ENCODE assay signal across 8 cellular contexts in genomic region chr5:103119765-103120606, GRCh38. TPM values are rescaled to one million over a fixed set of nuclear protein-coding genes. Genes with fewer than 3 reads are reported as not detected.
A peak's percentile ranks its signal among the peaks of the same experiment; 100 is the strongest.
DNase-seq lines count a peak whose midpoint lies in the region; ATAC-seq and TF ChIP-seq lines count a peak whose summit lies in the region.

TSS of gene GIN1 (minus strand) at chr5:103120138. CDS start at chr5:103108707, 11,431 bp downstream.
TSS of gene PPIP5K2 (plus strand) at chr5:103120301. CDS start at chr5:103129590, 9,289 bp downstream.

- DNase-seq in GM04503 (ENCODE audit: low read depth) (peak; percentile 92), HFF-Myc (ENCODE audit: extremely low read depth, low read depth) (peak; percentile 98), NAMALWA (ENCODE audit: low spot score) (peak; percentile 99), SK-N-DZ (ENCODE audit: low spot score) (peak; percentile 99), superior temporal gyrus (ENCODE audit: extremely low spot score) (peak; percentile 99)
- peak; percentile 97 for DNase-seq in activated naive CD4-positive, alpha-beta T cell treated with anti-CD3 and anti-CD28 coated beads, Interleukin-2, amount 10 ng/mL, durations not matched to agents 7 days and 5 days

- 0% methylated on average over 12 to 20 of the region's 46 CpGs for WGBS in gastroesophageal sphincter (ENCODE audit: low coverage in 1 of 2), 2 donors

- CTCF ChIA-PET in activated naive CD4-positive, alpha-beta T cell treated with anti-CD3 and anti-CD28 coated beads, Interleukin-2, amount 10 ng/mL, durations not matched to agents 7 days and 5 days (lab: Charles Lee), result interaction anchor here (0.6 to 1.6 kb wide), 7 partner anchors 13 to 529 kb away, joined by 3 to 4 read pairs (median 3); no protein-coding TSS in a partner anchor

- H3K4me1 Mint-ChIP-seq in activated naive CD4-positive, alpha-beta T cell treated with anti-CD3 and anti-CD28 coated beads, Interleukin-2, amount 10 ng/mL, durations not matched to agents 7 days and 5 days, result peaks cover 39% of the 10 kb centered on the region

- peak within 1 kb of the TSS; percentile 89 to 95 (median 93) for H3K27ac ChIP-seq in gastroesophageal sphincter
- peak within 1 kb of the TSS; percentile 96 for H3K27ac ChIP-seq in neutrophil

- H3K36me3 Mint-ChIP-seq in activated naive CD4-positive, alpha-beta T cell treated with anti-CD3 and anti-CD28 coated beads, Interleukin-2, amount 10 ng/mL, durations not matched to agents 7 days and 5 days, result peaks cover 12% of the 10 kb centered on the region

- H3K4me3 Mint-ChIP-seq in activated naive CD4-positive, alpha-beta T cell treated with anti-CD3 and anti-CD28 coated beads, Interleukin-2, amount 10 ng/mL, durations not matched to agents 7 days and 5 days, result peak within 1 kb of the TSS; percentile 95

- ATAC-seq in gastroesophageal sphincter, result peak; percentile 98

- H3K27ac Mint-ChIP-seq in activated naive CD4-positive, alpha-beta T cell treated with anti-CD3 and anti-CD28 coated beads, Interleukin-2, amount 10 ng/mL, durations not matched to agents 7 days and 5 days, result peak within 1 kb of the TSS; percentile 99

- H3K27me3 ChIP-seq in gastroesophageal sphincter (no peaks in the 10 kb centered on the region), neutrophil (no peaks in the 10 kb centered on the region)

- no peaks in the 10 kb centered on the region for H3K9me3 ChIP-seq in gastroesophageal sphincter
- no peaks in the 10 kb centered on the region for H3K9me3 ChIP-seq in neutrophil

- H3K27me3 Mint-ChIP-seq in activated naive CD4-positive, alpha-beta T cell treated with anti-CD3 and anti-CD28 coated beads, Interleukin-2, amount 10 ng/mL, durations not matched to agents 7 days and 5 days, result no peaks in the 10 kb centered on the region

- H3K36me3 ChIP-seq in gastroesophageal sphincter (no peaks in the 10 kb centered on the region), neutrophil (peaks cover 8% of the 10 kb centered on the region)

- peaks cover 10 to 48% (median 13%) of the 10 kb centered on the region in 3 donors for H3K4me1 ChIP-seq in gastroesophageal sphincter
- H3K4me1 ChIP-seq in neutrophil (ENCODE audit: control insufficient read depth in 1 of 2, insufficient read depth in 1 of 2, low read depth in 1 of 2, low read length in 1 of 2), result peaks cover 36 to 39% of the 10 kb centered on the region in 2 experiments

- H3K9me3 Mint-ChIP-seq in activated naive CD4-positive, alpha-beta T cell treated with anti-CD3 and anti-CD28 coated beads, Interleukin-2, amount 10 ng/mL, durations not matched to agents 7 days and 5 days, result no peaks in the 10 kb centered on the region

- TF ChIP-seq CTCF in HFF-Myc (IDR thresholded peaks at IDR 0.05; ENCODE audit: low read depth, low read length, missing control alignments), result no peak
- peak in 1 of 4 experiments; percentile 10 for TF ChIP-seq CTCF in gastroesophageal sphincter (IDR thresholded peaks at IDR 0.05)
- TF ChIP-seq CTCF in neutrophil (IDR thresholded peaks at IDR 0.05), result peak; percentile 60

- peak; percentile 32 to 49 for TF ChIP-seq POLR2A in gastroesophageal sphincter (IDR thresholded peaks at IDR 0.05)

- no peak for TF ChIP-seq EP300 in gastroesophageal sphincter (IDR thresholded peaks at IDR 0.05)

- peak within 1 kb of the TSS; percentile 81 for H3K4me3 ChIP-seq in HFF-Myc (replicated peaks; ENCODE audit: low read depth, low read length)
- H3K4me3 ChIP-seq in gastroesophageal sphincter, result peak within 1 kb of the TSS; percentile 80 to 82
- H3K4me3 ChIP-seq in neutrophil (ENCODE audit: low read depth in 1 of 2, low read length in 1 of 2), result peak within 1 kb of the TSS; percentile 69 to 83

RNA-seq across cellular contexts. Expression of gene GIN1, which starts in this region (rescaled TPM):
- 9.5 and 12.8 TPM in 2 replicates for polyA plus RNA-seq in SK-N-DZ (2014; cell fraction: cytosol; rRNA removed)
- polyA plus RNA-seq in SK-N-DZ (2014; cell fraction: nucleus; rRNA removed), result 8.4 and 10.5 TPM in 2 replicates
- total RNA-seq in gastroesophageal sphincter, result 10 to 100 TPM in 1 of 4 donors, 1 to 10 TPM in 3; 5.5 to 10.3 (median 6.0) TPM

RNA-seq across cellular contexts. Expression of gene PPIP5K2, which starts in this region (rescaled TPM):
- 63.3 and 64.4 TPM in 2 replicates for polyA plus RNA-seq in SK-N-DZ (2014; cell fraction: cytosol; rRNA removed)
- polyA plus RNA-seq in SK-N-DZ (2014; cell fraction: nucleus; rRNA removed), result 65.6 and 70.2 TPM in 2 replicates
- total RNA-seq in gastroesophageal sphincter, result 10 to 100 TPM; 19.8 to 42.8 (median 38.2) TPM

Comparison
In these comparisons a context has a peak if more than half of its experiments do, and no peak if none do; other contexts are left out.
1. Peak in every context shown above with its lines: DNase-seq, ATAC-seq, H3K4me3 ChIP-seq and H3K27ac ChIP-seq.